11 cellular contexts compared by ENCODE assay signal in genomic region chr12:24780969-24781368, GRCh38.
A peak's percentile ranks its signal among the peaks of the same experiment; 100 is the strongest.
DNase-seq lines count a peak whose midpoint lies in the region; ATAC-seq and TF ChIP-seq lines count a peak whose summit lies in the region.
"Had no signal": no experiment of that assay in that cellular context is flagged by ENCODE, and none has a peak within 500 bp of the region (broad histone marks: within the 10 kb centered on the region; RNA-seq: fewer than 3 reads in every experiment).

No MANE protein-coding gene starts in this region.

- peak; percentile 88 for TF ChIP-seq RAD21 in SK-N-SH (IDR thresholded peaks at IDR 0.05; ENCODE audit: low read length)

- no peaks in the 10 kb centered on the region for H3K9me2 ChIP-seq in SK-N-SH

- H3K4me3 Mint-ChIP-seq in HFFc6 = no peak overlapping the region
- H3K4me3 Mint-ChIP-seq in naive thymus-derived CD8-positive, alpha-beta T cell = no peak overlapping the region

- no peaks in the 10 kb centered on the region for H3K9me3 ChIP-seq in SK-N-SH
- H3K9me3 ChIP-seq: left ventricle myocardium inferior had no signal

- H3K4me3 ChIP-seq in SK-N-SH (ENCODE audit: low read depth in 2 of 2, low read length in 1 of 2) = no peak overlapping the region; a peak in 1 of 4 replicates
- H3K4me3 ChIP-seq: left ventricle myocardium inferior had no signal

- no peaks in the 10 kb centered on the region for H3K36me3 ChIP-seq in SK-N-SH (replicated peaks in 1 of 2; ENCODE audit: control insufficient read depth in 1 of 2, insufficient read depth in 2 of 2, low read length in 1 of 2)
- H3K36me3 ChIP-seq: left ventricle myocardium inferior had no signal

- peak overlapping the region; percentile 29; the same call in 1 of the 2 replicates for H2AFZ ChIP-seq in SK-N-SH (ENCODE audit: low read depth)

- ATAC-seq in naive thymus-derived CD8-positive, alpha-beta T cell = no peak

- peak; percentile 86 for DNase-seq in DMS53 (lab: John Stamatoyannopoulos, UW)
- DNase-seq in HFFc6 = peak; percentile 22
- peak; percentile 45 for DNase-seq in SK-N-SH
- DNase-seq in iPS-NIHi7 (ENCODE audit: extremely low spot score) = peak; percentile 21
- no peak for DNase-seq in naive thymus-derived CD8-positive, alpha-beta T cell
- DNase-seq in activated CD4-positive, alpha-beta T cell treated with anti-CD3 and anti-CD28 coated beads for 48 hours = no peak
- DNase-seq in germinal center (ENCODE audit: low spot score) = no peak
- DNase-seq in effector CD4-positive, alpha-beta T cell = no peak
- DNase-seq: activated naive CD4-positive, alpha-beta T cell treated with Interleukin-2 at 50 U/mL for 16 hours; left ventricle myocardium inferior; NK-92 treated with Interleukin-12 subunit alpha and Interleukin-12 subunit beta, amount 100 ng/mL, for 24 hours had no signal

- no peaks in the 10 kb centered on the region for H3K27me3 ChIP-seq in SK-N-SH (ENCODE audit: insufficient read depth)

- peaks cover 0 to 6% of the 10 kb centered on the region in 2 experiments; a peak in 2 of 4 replicates for H3K4me1 ChIP-seq in SK-N-SH (ENCODE audit: control insufficient read depth in 1 of 2, insufficient read depth in 2 of 2, low read depth in 1 of 2, low read length in 1 of 2)
- H3K4me1 ChIP-seq: left ventricle myocardium inferior had no signal

- POLR2A ChIA-PET in SK-N-SH (lab: Yijun Ruan, JAX) = no interaction called here
- POLR2A ChIA-PET in naive thymus-derived CD8-positive, alpha-beta T cell (lab: Charles Lee) = no interaction called here

- H3K9me3 Mint-ChIP-seq in HFFc6 = no peaks in the 10 kb centered on the region
- no peaks in the 10 kb centered on the region for H3K9me3 Mint-ChIP-seq in naive thymus-derived CD8-positive, alpha-beta T cell

- no peak overlapping the region for H3K4me2 ChIP-seq in SK-N-SH

- H3K79me2 ChIP-seq in SK-N-SH (ENCODE audit: insufficient read depth) = no peaks in the 10 kb centered on the region

- no peaks in the 10 kb centered on the region for H3K36me3 Mint-ChIP-seq in HFFc6 (ENCODE audit: low read depth)
- H3K36me3 Mint-ChIP-seq in naive thymus-derived CD8-positive, alpha-beta T cell = no peaks in the 10 kb centered on the region

- no peaks in the 10 kb centered on the region for H4K20me1 ChIP-seq in SK-N-SH (ENCODE audit: insufficient read depth)

- H3K27ac ChIP-seq in SK-N-SH (ENCODE audit: low read depth in 2 of 2, low read length in 1 of 2) = peak overlapping the region in 1 of 2 experiments; percentile 50; a peak in 1 of 4 replicates
- H3K27ac ChIP-seq: left ventricle myocardium inferior had no signal

- 0 out of 2 replicates have a peak, but pooled peaks cover 5% of the 10 kb centered on the region for H3K4me1 Mint-ChIP-seq in HFFc6 (ENCODE audit: low read depth)
- no peaks in the 10 kb centered on the region for H3K4me1 Mint-ChIP-seq in naive thymus-derived CD8-positive, alpha-beta T cell

- peaks cover 4% of the 10 kb centered on the region; the same call in 1 of the 2 replicates for H3K27me3 Mint-ChIP-seq in HFFc6 (ENCODE audit: insufficient read depth)
- peaks cover 0 to 7% (median 3%) of the 10 kb centered on the region in 5 donors for H3K27me3 Mint-ChIP-seq in naive thymus-derived CD8-positive, alpha-beta T cell

- TF ChIP-seq CTCF in HFFc6 (IDR thresholded peaks at IDR 0.05) (peak; percentile 40; the same call in 1 of the 2 replicates), SK-N-SH (IDR thresholded peaks at IDR 0.05) (peak; percentile 58)

- H3K9ac ChIP-seq in SK-N-SH = no peak overlapping the region

- CTCF ChIA-PET in SK-N-SH (lab: Yijun Ruan, JAX) = no interaction called here

- H3F3A ChIP-seq in SK-N-SH (replicated peaks; ENCODE audit: insufficient read depth) = no peaks in the 10 kb centered on the region

- H3K27ac Mint-ChIP-seq in HFFc6 = no peak overlapping the region
- no peak overlapping the region for H3K27ac Mint-ChIP-seq in naive thymus-derived CD8-positive, alpha-beta T cell

- WGBS in SK-N-SH (ENCODE audit: low lambda C conversion rate) = 8% methylated on average over 2 of the region's 2 CpGs

- peak; percentile 10 to 79; a peak in 2 of 4 replicates for TF ChIP-seq EP300 in SK-N-SH (IDR thresholded peaks at IDR 0.05; ENCODE audit: borderline replicate concordance in 1 of 2, low read depth in 1 of 2, low read length in 1 of 2)

TF ChIP-seq in SK-N-SH, 30 proteins besides CTCF, POLR2A, EP300 and RAD21:
- TF ChIP-seq NFIC (IDR thresholded peaks at IDR 0.05; ENCODE audit: borderline replicate concordance) (no peak), USF2 (IDR thresholded peaks at IDR 0.05; ENCODE audit: borderline replicate concordance, low read depth, low read length) (no peak), RFX5 (IDR thresholded peaks at IDR 0.05; ENCODE audit: low read length) (peak; percentile 62; the same call in 1 of the 2 replicates), PBX3 (IDR thresholded peaks at IDR 0.05) (peak; percentile 73), SMC3 (IDR thresholded peaks at IDR 0.05; ENCODE audit: low read depth, low read length) (peak; percentile 45), MXI1 (IDR thresholded peaks at IDR 0.05; ENCODE audit: low read depth, low read length) (no peak), GATA2 (CRISPR knock-in tag; IDR thresholded peaks at IDR 0.05) (0 out of 2 replicates have a peak, but pooled peaks have one; percentile 16), TEAD4 (IDR thresholded peaks at IDR 0.05; ENCODE audit: borderline replicate concordance, insufficient read depth) (no peak), JUND (IDR thresholded peaks at IDR 0.05) (no peak), TCF12 (IDR thresholded peaks at IDR 0.05) (peak; percentile 93), ELF1 (IDR thresholded peaks at IDR 0.05) (no peak), NRF1 (IDR thresholded peaks at IDR 0.05; ENCODE audit: low read depth, low read length) (no peak), USF1 (IDR thresholded peaks at IDR 0.05; ENCODE audit: borderline replicate concordance, low read depth) (no peak), REST (IDR thresholded peaks at IDR 0.05; ENCODE audit: low read depth, low read length) (no peak), CHD2 (IDR thresholded peaks at IDR 0.05; ENCODE audit: low read length, partially characterized antibody) (peak; percentile 20), YY1 (IDR thresholded peaks at IDR 0.05; ENCODE audit: low read depth) (no peak), FOSL2 (IDR thresholded peaks at IDR 0.05; ENCODE audit: borderline replicate concordance, low read depth) (no peak), RCOR1 (IDR thresholded peaks at IDR 0.05; ENCODE audit: low read length) (peak; percentile 68; the same call in 1 of the 2 replicates), EZH2phosphoT487 (IDR thresholded peaks at IDR 0.05; ENCODE audit: borderline replicate concordance, low read depth) (no peak)

Comparison
In these comparisons a context has a peak if more than half of its experiments do, and no peak if none do; other contexts are left out.
1. DNase-seq: peak in DMS53 (single experiment), HFFc6 (single experiment), SK-N-SH (single experiment) and iPS-NIHi7 (single experiment); none in naive thymus-derived CD8-positive, alpha-beta T cell (0 of 10), activated CD4-positive, alpha-beta T cell treated with anti-CD3 and anti-CD28 coated beads for 48 hours (single experiment), germinal center (single experiment) and effector CD4-positive, alpha-beta T cell (single experiment).